8 cellular contexts compared by ENCODE assay signal in the genomic region with DNA sequence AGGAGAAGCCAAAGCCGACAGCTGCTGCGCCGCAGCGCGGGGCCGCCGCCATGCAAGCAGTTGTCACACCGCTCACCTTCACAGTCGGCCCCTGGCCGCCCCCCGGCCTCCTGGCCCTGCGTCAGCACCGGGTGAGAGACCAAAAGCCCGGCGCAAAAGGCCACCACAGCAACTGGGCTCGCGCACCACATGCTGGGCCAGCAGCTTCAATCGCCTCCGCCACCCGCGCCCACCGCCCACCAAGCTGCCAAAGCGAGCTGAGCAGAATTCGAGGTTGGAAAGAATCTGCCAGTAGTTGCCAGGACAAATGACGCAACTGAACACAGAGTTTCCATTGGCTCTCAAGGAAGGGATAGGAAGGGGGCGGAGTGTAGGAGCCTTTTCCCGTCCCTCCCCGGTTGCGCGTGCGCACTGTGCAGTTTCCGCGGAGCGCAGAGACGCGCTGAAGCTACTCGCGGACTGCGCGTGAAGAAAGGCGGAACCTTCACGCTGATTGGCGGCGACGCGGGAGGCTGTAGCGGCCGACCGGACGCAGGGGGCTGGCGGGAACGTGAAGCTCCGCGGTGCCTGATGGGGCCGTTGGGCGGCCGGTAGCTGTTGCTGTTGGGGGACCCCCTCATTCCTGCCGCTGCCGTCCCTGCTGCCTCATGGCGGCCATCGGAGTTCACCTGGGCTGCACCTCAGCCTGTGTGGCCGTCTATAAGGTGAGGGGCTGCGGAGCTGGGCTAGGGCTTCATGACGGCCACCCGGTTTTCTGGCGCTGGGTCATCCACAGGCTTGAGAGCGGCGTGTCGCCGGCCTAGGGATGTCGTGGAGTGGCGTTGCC. TPM values are rescaled to one million over a fixed set of nuclear protein-coding genes. Genes with fewer than 3 reads are reported as not detected.
A peak's percentile ranks its signal among the peaks of the same experiment; 100 is the strongest.
DNase-seq lines count a peak whose midpoint lies in the region; ATAC-seq, FAIRE-seq and TF ChIP-seq lines count a peak whose summit lies in the region.

Gene CDNF, minus strand, starts transcription at position 282 of the 826 bp plus-strand sequence. Its CDS starts 91 bp downstream, at position 191.
Gene HSPA14, plus strand, starts transcription at position 551 of the 826 bp plus-strand sequence. Its CDS starts 97 bp downstream, at position 648.
A gene with protein sequence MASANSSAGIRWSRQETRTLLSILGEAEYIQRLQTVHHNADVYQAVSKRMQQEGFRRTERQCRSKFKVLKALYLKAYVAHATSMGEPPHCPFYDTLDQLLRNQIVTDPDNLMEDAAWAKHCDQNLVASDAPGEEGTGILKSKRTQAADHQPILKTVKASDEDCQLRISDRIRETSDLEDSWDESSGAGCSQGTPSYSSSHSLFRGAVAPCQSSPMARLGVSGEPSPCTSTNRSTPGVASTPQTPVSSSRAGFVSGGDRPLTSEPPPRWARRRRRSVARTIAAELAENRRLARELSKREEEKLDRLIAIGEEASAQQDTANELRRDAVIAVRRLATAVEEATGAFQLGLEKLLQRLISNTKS (plus strand): TSS at position 551 of the 826 bp plus-strand sequence. CDS start 3,979 bp downstream, outside the sequence.

- H3K27me3 Mint-ChIP-seq in activated CD4-positive, alpha-beta T cell treated with anti-CD3 and anti-CD28 coated beads for 36 hours = no peaks in the 10 kb centered on the region

- peak; percentile 91 for FAIRE-seq in kidney (lab: Jason Lieb, UNC)

- CTCF ChIA-PET in activated CD4-positive, alpha-beta T cell treated with anti-CD3 and anti-CD28 coated beads for 36 hours (lab: Charles Lee) = interaction anchor here (0.5 to 3.6 kb wide), 31 partner anchors 10 to 642 kb away, joined by 3 to 15 read pairs (median 4); partner anchors contain the start of genes MEIG1 and SUV39H2

- H3K4me3 Mint-ChIP-seq in activated CD4-positive, alpha-beta T cell treated with anti-CD3 and anti-CD28 coated beads for 36 hours = peak within 1 kb of the TSS; percentile 89

- peaks cover 18% of the 10 kb centered on the region for H3K4me1 Mint-ChIP-seq in activated CD4-positive, alpha-beta T cell treated with anti-CD3 and anti-CD28 coated beads for 36 hours

- H3K9me3 Mint-ChIP-seq in activated CD4-positive, alpha-beta T cell treated with anti-CD3 and anti-CD28 coated beads for 36 hours (ENCODE audit: low read depth) = no peaks in the 10 kb centered on the region

- POLR2A ChIA-PET in activated CD4-positive, alpha-beta T cell treated with anti-CD3 and anti-CD28 coated beads for 36 hours (lab: Charles Lee) = interaction anchor here (0.6 to 3.8 kb wide), 17 partner anchors 17 to 1051 kb away, joined by 3 to 29 read pairs (median 4); partner anchors contain the start of genes DCLRE1C, MEIG1 and SUV39H2

- peak; percentile 88 for ATAC-seq in HG03442 (IDR thresholded peaks at IDR 0.05; ENCODE audit: unreplicated experiment)
- peak; percentile 97 for ATAC-seq in activated CD4-positive, alpha-beta T cell treated with anti-CD3 and anti-CD28 coated beads for 36 hours

- DNase-seq in Ammon's horn (ENCODE audit: low spot score) (peak; percentile 100), GM19238 (ENCODE audit: insufficient read length, low spot score) (peak; percentile 92), NCI-H524 (lab: John Stamatoyannopoulos, UW) (peak; percentile 80 to 93), choroid plexus epithelial cell (ENCODE audit: low read depth) (peak; percentile 100), kidney (peak; percentile 100)
- DNase-seq in activated CD4-positive, alpha-beta T cell treated with anti-CD3 and anti-CD28 coated beads for 36 hours = peak; percentile 100
- DNase-seq in stimulated activated CD4-positive, alpha-beta T cell treated with anti-CD3 and anti-CD28 coated beads, Interleukin-15, amount 100 ng/mL, for 24 hours = peak; percentile 99

- H3K27ac ChIP-seq in kidney (ENCODE audit: low read depth in 2 of 2, low read length in 2 of 2) = peak within 1 kb of the TSS; percentile 92 to 97

- H3K9ac ChIP-seq in kidney (ENCODE audit: low read length in 2 of 2) = peak within 1 kb of the TSS; percentile 85 to 94

- H3K27ac Mint-ChIP-seq in activated CD4-positive, alpha-beta T cell treated with anti-CD3 and anti-CD28 coated beads for 36 hours = peak within 1 kb of the TSS; percentile 94

- intact Hi-C loops in activated CD4-positive, alpha-beta T cell treated with anti-CD3 and anti-CD28 coated beads for 36 hours (cut with DNase I, micrococcal nuclease) = loop anchor here (1.0 to 10.0 kb wide), 18 partner anchors 25 to 1491 kb away; partner anchors contain the start of genes DCLRE1C (in 2 of the 2), MEIG1 (in 2 of the 2), SUV39H2 (in 2 of the 2) and PRPF18 (in 1 of the 2)
- intact Hi-C loops in kidney (cut with DNase I) = no loop called here

- TF ChIP-seq CTCF in choroid plexus epithelial cell (conservative IDR thresholded peaks at IDR 0.05; ENCODE audit: low read depth, low read length) (no peak), kidney (IDR thresholded peaks at IDR 0.05; ENCODE audit: borderline replicate concordance, extremely low read depth, insufficient read depth) (no peak)

- H3K36me3 Mint-ChIP-seq in activated CD4-positive, alpha-beta T cell treated with anti-CD3 and anti-CD28 coated beads for 36 hours (ENCODE audit: low read depth) = peaks cover 33% of the 10 kb centered on the region

- H3K4me3 ChIP-seq in choroid plexus epithelial cell (ENCODE audit: low read depth, low read length) (peak within 1 kb of the TSS; percentile 99), kidney (ENCODE audit: low read length in 2 of 2) (peak within 1 kb of the TSS; percentile 91 to 92)

- peaks cover 20 to 29% of the 10 kb centered on the region in 2 donors for H3K36me3 ChIP-seq in kidney (ENCODE audit: control insufficient read depth in 1 of 2, insufficient read depth in 2 of 2, low read length in 2 of 2)

- no peaks in the 10 kb centered on the region for H3K9me3 ChIP-seq in kidney (ENCODE audit: control insufficient read depth in 1 of 2, low read length in 2 of 2)

- peaks cover 5 to 12% of the 10 kb centered on the region in 2 donors for H3K4me1 ChIP-seq in kidney (ENCODE audit: control insufficient read depth in 1 of 2, insufficient read depth in 1 of 2, low read depth in 1 of 2, low read length in 2 of 2)

RNA-seq across cellular contexts. Expression of gene CDNF, which starts in this region (rescaled TPM):
- total RNA-seq in activated CD4-positive, alpha-beta T cell treated with anti-CD3 and anti-CD28 coated beads for 36 hours = 1 to 10 TPM; 2.5 to 2.7 TPM
- total RNA-seq in kidney = 2.1 TPM
- 2.3 TPM for polyA plus RNA-seq in kidney (ENCODE audit: insufficient read depth, low read depth, low replicate concordance)

RNA-seq across cellular contexts. Expression of gene HSPA14, which starts in this region (rescaled TPM):
- 10 to 100 TPM; 26.1 to 36.0 TPM for total RNA-seq in activated CD4-positive, alpha-beta T cell treated with anti-CD3 and anti-CD28 coated beads for 36 hours
- total RNA-seq in kidney = 10.4 TPM
- 9.7 TPM for polyA plus RNA-seq in kidney (ENCODE audit: insufficient read depth, low read depth, low replicate concordance)

RNA-seq across cellular contexts. Expression of the third gene that starts in this region (rescaled TPM):
- total RNA-seq in activated CD4-positive, alpha-beta T cell treated with anti-CD3 and anti-CD28 coated beads for 36 hours = 10 to 100 TPM; 19.2 to 22.9 TPM
- total RNA-seq in kidney = 9.5 TPM
- 2.8 TPM for polyA plus RNA-seq in kidney (ENCODE audit: insufficient read depth, low read depth, low replicate concordance)

Comparison
In these comparisons a context has a peak if more than half of its experiments do, and no peak if none do; other contexts are left out.
1. Peak in every context shown above with its lines: DNase-seq, ATAC-seq, H3K4me3 ChIP-seq and H3K27ac ChIP-seq.